In the genomic region with DNA sequence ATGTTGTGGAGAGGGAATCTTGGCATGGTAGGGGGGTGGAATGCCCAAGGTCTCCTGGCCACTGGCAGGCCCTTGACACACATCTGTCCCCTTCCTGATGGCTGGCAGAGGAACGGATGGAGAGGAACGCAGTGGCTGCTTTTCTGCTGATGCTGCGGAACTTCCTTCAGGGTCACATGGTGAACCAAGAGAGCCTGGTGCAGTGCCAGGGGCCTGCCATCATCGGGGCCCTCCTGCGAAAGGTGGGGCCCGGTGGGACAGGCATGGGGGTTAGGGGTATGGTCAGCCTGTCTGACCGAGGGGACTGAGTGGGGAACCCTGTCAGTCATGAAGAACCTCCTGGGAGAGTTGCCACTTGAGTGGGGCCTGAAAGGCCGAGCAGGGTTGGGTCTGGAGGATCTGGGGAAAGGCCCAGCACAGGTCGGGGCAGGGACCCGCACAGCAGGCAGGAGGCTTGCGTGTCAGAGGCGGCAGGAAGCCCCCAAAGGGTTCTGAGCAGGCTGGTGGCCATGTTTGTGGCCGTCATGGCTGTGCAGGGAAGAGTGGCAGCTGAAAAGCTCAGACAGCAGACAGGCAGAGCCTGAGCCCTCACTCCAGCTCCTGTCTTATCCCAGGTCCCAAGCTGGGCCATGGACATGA, we compare ENCODE assay signal across 19 cellular contexts. TPM values are rescaled to one million over a fixed set of nuclear protein-coding genes. Genes with fewer than 3 reads are reported as not detected.
DNase-seq lines count a peak whose midpoint lies in the region; ATAC-seq and TF ChIP-seq lines count a peak whose summit lies in the region.
"Had no signal": no experiment of that assay in that cellular context is flagged by ENCODE, and none has a peak within 500 bp of the region (broad histone marks: within the 10 kb centered on the region; RNA-seq: fewer than 3 reads in every experiment).

No MANE protein-coding gene starts in this region.

- no peak overlapping the region for H3K9ac ChIP-seq in mesendoderm (ENCODE audit: low read length)
- H3K9ac ChIP-seq: GM23248 had no signal

- no peak overlapping the region for H3K56ac ChIP-seq in mesendoderm (ENCODE audit: low read length)

- H4K5ac ChIP-seq in mesendoderm (ENCODE audit: low read length), result no peak overlapping the region

- H3K4me1 ChIP-seq in right cardiac atrium (ENCODE audit: control insufficient read depth, insufficient read depth, low read length) (no peaks in the 10 kb centered on the region), right lobe of liver (peaks cover 0 to 4% (median 0%) of the 10 kb centered on the region in 4 donors), mesendoderm (ENCODE audit: control insufficient read depth, low read depth, low read length) (no peaks in the 10 kb centered on the region)
- H3K4me1 ChIP-seq: body of pancreas, thyroid gland had no signal

- no peak overlapping the region for H3K4me3 Mint-ChIP-seq in T-cell
- H3K4me3 Mint-ChIP-seq: activated CD4-positive, alpha-beta T cell treated with anti-CD3 and anti-CD28 coated beads, Interleukin-2, amount 10 ng/mL, durations not matched to agents 24 days and 14 days; activated naive CD4-positive, alpha-beta T cell treated with anti-CD3 and anti-CD28 coated beads, Interleukin-2, amount 50 U/mL, for 24 hours had no signal

- ATAC-seq in right cardiac atrium, result no peak
- ATAC-seq in left cardiac atrium, result no peak
- ATAC-seq in T-cell (replicated peaks in 1 of 4), result peak in 1 of 4 experiments; percentile 8
- no peak for ATAC-seq in right lobe of liver
- ATAC-seq in HG02763 (IDR thresholded peaks at IDR 0.05; ENCODE audit: unreplicated experiment), result no peak
- ATAC-seq in GM21381 (IDR thresholded peaks at IDR 0.05; ENCODE audit: unreplicated experiment), result no peak

- CTCF ChIA-PET in T-cell (lab: Charles Lee), result interaction anchor here in 1 of 2 donors (0.6 kb wide), 2 partner anchors 22 to 162 kb away, joined by 3 to 4 read pairs; no protein-coding TSS in a partner anchor

- peaks cover 18 to 27% (median 20%) of the 10 kb centered on the region in 3 donors for H3K4me1 Mint-ChIP-seq in T-cell

- H3K23ac ChIP-seq in mesendoderm (ENCODE audit: low read length), result no peak overlapping the region

- no peak overlapping the region for H4K8ac ChIP-seq in mesendoderm (ENCODE audit: low read depth, low read length)

- no peaks in the 10 kb centered on the region for H3K79me2 ChIP-seq in mesendoderm (ENCODE audit: control insufficient read depth, insufficient read depth, low read length)

- H3K4ac ChIP-seq in mesendoderm (ENCODE audit: low read depth, low read length), result no peak overlapping the region

- no peaks in the 10 kb centered on the region for H3K27me3 Mint-ChIP-seq in T-cell
- H3K27me3 Mint-ChIP-seq: activated CD4-positive, alpha-beta T cell treated with anti-CD3 and anti-CD28 coated beads, Interleukin-2, amount 10 ng/mL, durations not matched to agents 24 days and 14 days; activated naive CD4-positive, alpha-beta T cell treated with anti-CD3 and anti-CD28 coated beads, Interleukin-2, amount 50 U/mL, for 24 hours had no signal

- no peaks in the 10 kb centered on the region for H3K9me3 ChIP-seq in right cardiac atrium (ENCODE audit: control insufficient read depth, low read length)
- H3K9me3 ChIP-seq in right lobe of liver, result no peaks in the 10 kb centered on the region
- H3K9me3 ChIP-seq: body of pancreas, thyroid gland had no signal

- H3K27me3 ChIP-seq in right cardiac atrium (ENCODE audit: control insufficient read depth, insufficient read depth) (no peaks in the 10 kb centered on the region), right lobe of liver (no peaks in the 10 kb centered on the region), mesendoderm (ENCODE audit: insufficient read depth, low read length, poor library complexity) (no peaks in the 10 kb centered on the region)
- H3K27me3 ChIP-seq: body of pancreas, thyroid gland had no signal

- TF ChIP-seq CTCF in right lobe of liver (IDR thresholded peaks at IDR 0.05), result no peak

- peaks cover 0 to 14% (median 2%) of the 10 kb centered on the region in 4 donors for H3K36me3 ChIP-seq in right lobe of liver
- H3K36me3 ChIP-seq in mesendoderm (ENCODE audit: control insufficient read depth, insufficient read depth, low read length), result no peaks in the 10 kb centered on the region

- peak overlapping the region; percentile 8 to 78 for H3K27ac Mint-ChIP-seq in T-cell
- H3K27ac Mint-ChIP-seq: activated naive CD4-positive, alpha-beta T cell treated with anti-CD3 and anti-CD28 coated beads, Interleukin-2, amount 50 U/mL, for 24 hours had no signal

- H3K9me3 Mint-ChIP-seq in T-cell, result no peaks in the 10 kb centered on the region
- H3K9me3 Mint-ChIP-seq: activated CD4-positive, alpha-beta T cell treated with anti-CD3 and anti-CD28 coated beads, Interleukin-2, amount 10 ng/mL, durations not matched to agents 24 days and 14 days; activated naive CD4-positive, alpha-beta T cell treated with anti-CD3 and anti-CD28 coated beads, Interleukin-2, amount 50 U/mL, for 24 hours had no signal

- H3K18ac ChIP-seq in mesendoderm (ENCODE audit: low read length), result no peak overlapping the region

- H2BK15ac ChIP-seq in mesendoderm (replicated peaks; ENCODE audit: low read depth), result no peak overlapping the region

- H3K4me2 ChIP-seq in mesendoderm (ENCODE audit: low read length), result no peak overlapping the region

- H3K4me3 ChIP-seq in right cardiac atrium (ENCODE audit: low read length) (no peak overlapping the region), right lobe of liver (no peak overlapping the region), mesendoderm (ENCODE audit: low read length) (no peak overlapping the region)
- H3K4me3 ChIP-seq: body of pancreas, GM23248, thyroid gland had no signal

- H2BK5ac ChIP-seq in mesendoderm (ENCODE audit: low read length), result no peak overlapping the region

- no peak overlapping the region for H2AK5ac ChIP-seq in mesendoderm (ENCODE audit: low read length)

- H3K79me1 ChIP-seq in mesendoderm (ENCODE audit: low read length), result no peaks in the 10 kb centered on the region

- POLR2A ChIA-PET in T-cell (lab: Charles Lee), result no interaction called here

- intact Hi-C loops in right cardiac atrium (cut with DNase I) (loop anchor here in 3 of 4 donors (5.0 kb wide), 1 partner anchor 75 kb away; no protein-coding TSS in a partner anchor), left cardiac atrium (cut with DNase I) (loop anchor here in 1 of 2 donors (1.0 kb wide), 1 partner anchor 75 kb away; no protein-coding TSS in a partner anchor), right lobe of liver (cut with DNase I) (loop anchor here (10.0 kb wide), 1 partner anchor 73 kb away; no protein-coding TSS in a partner anchor)

- H3K36me3 Mint-ChIP-seq in T-cell, result peaks cover 24% of the 10 kb centered on the region

- 84% methylated on average over 13 of the region's 13 CpGs for WGBS in right cardiac atrium
- 67% methylated on average over 3 of the region's 13 CpGs for WGBS in right lobe of liver (ENCODE audit: insufficient coverage, low coverage, low lambda C conversion rate, missing lambda C conversion rate)
- no CpG with 5 or more reads among the region's 13 CpGs for WGBS in mesendoderm (ENCODE audit: extremely low coverage, insufficient coverage, low lambda C conversion rate)

- no peak overlapping the region for H2BK120ac ChIP-seq in mesendoderm (ENCODE audit: low read depth, low read length)

- no peak overlapping the region for H3K27ac ChIP-seq in right cardiac atrium (ENCODE audit: low read length)
- H3K27ac ChIP-seq in right lobe of liver, result no peak overlapping the region
- no peak overlapping the region for H3K27ac ChIP-seq in mesendoderm (ENCODE audit: low read depth, low read length)
- H3K27ac ChIP-seq: body of pancreas, GM23248, thyroid gland had no signal

- no peak for TF ChIP-seq POLR2A in right lobe of liver (IDR thresholded peaks at IDR 0.05)

- peak; percentile 12 to 47 (median 46) for DNase-seq in right cardiac atrium
- no peak for DNase-seq in left cardiac atrium
- no peak for DNase-seq in T-cell
- DNase-seq in right lobe of liver, result peak in 2 of 3 donors; percentile 21 to 52
- DNase-seq in mesendoderm, result no peak
- DNase-seq in middle frontal gyrus (ENCODE audit: extremely low spot score, low spot score), result no peak
- DNase-seq: activated CD4-positive, alpha-beta T cell treated with anti-CD3 and anti-CD28 coated beads, Interleukin-2, amount 10 ng/mL, durations not matched to agents 24 days and 14 days; activated T-cell treated with anti-CD3 and anti-CD28 coated beads, Interleukin-2, amount 50 U/mL, for 1 hour; Calu3; cortex of kidney; foreskin fibroblast; GM23248; NCI-H1105 treated with DMSO at 0.1 percent for 48 hours; NCI-H510A; thyroid gland had no signal

RNA-seq across cellular contexts. Expression of a gene that starts 18.1 kb away (rescaled TPM):
- total RNA-seq in right cardiac atrium (10 to 100 TPM; 15.9 to 20.1 (median 17.3) TPM), left cardiac atrium (10 to 100 TPM; 17.1 to 23.9 TPM), T-cell (100 to 1,000 TPM; 141 to 206 (median 182) TPM), right lobe of liver (10 to 100 TPM in 5 of 6 experiments, 1 to 10 TPM in 1; 8.9 to 11.7 (median 10.8) TPM)
- 13.7 TPM for polyA plus RNA-seq in right cardiac atrium
- 11.0 TPM for polyA plus RNA-seq in mesendoderm (2013, experiment 1 of 2)
- polyA plus RNA-seq in mesendoderm (2013, experiment 2 of 2), result 11.0 TPM

RNA-seq across cellular contexts. Expression of a gene that starts 21.0 kb away (rescaled TPM):
- total RNA-seq in right cardiac atrium (10 to 100 TPM; 31.2 to 37.7 (median 34.2) TPM), left cardiac atrium (10 to 100 TPM; 24.2 to 38.4 TPM), T-cell (10 to 100 TPM; 66.5 to 78.4 (median 72.8) TPM), right lobe of liver (10 to 100 TPM; 14.6 to 24.2 (median 17.0) TPM)
- 58.0 TPM for polyA plus RNA-seq in right cardiac atrium
- polyA plus RNA-seq in mesendoderm (2013, experiment 1 of 2), result 49.1 TPM
- polyA plus RNA-seq in mesendoderm (2013, experiment 2 of 2), result 48.9 TPM

Comparison
In these comparisons a context has a peak if more than half of its experiments do, and no peak if none do; other contexts are left out.
1. DNase-seq: peak in right cardiac atrium (3 of 3) and right lobe of liver (2 of 3); none in left cardiac atrium (single experiment), T-cell (0 of 34), mesendoderm (single experiment) and middle frontal gyrus (single experiment).
2. RNA of a gene that starts 18.1 kb away (total RNA-seq): 141 to 206 TPM in T-cell; 17.1 to 23.9 TPM in left cardiac atrium, 15.9 to 20.1 TPM in right cardiac atrium and 8.9 to 11.7 TPM in right lobe of liver; every median in the first group is over 4 times any median in the second.